Comparison of ENCODE assay signal across 1 cellular context in the genomic region with DNA sequence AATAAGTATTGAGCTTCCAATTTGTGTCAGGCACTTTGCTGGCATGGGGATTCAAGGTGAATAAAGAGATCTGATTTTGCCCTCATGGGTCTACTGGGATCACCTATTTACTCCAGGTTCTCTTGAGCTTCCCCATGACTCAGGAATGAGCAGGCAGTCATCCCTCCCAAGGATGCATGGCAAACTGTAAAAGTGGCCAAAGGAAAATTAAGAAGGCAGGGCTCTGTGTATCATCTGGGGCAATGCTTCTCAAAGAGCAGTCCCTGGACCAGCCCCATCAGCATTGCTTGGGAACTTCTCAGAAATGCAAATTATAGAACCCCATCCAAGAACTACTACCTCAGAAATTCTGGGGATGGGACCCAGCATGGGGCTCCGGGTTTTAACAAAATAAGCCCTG.
TF ChIP-seq lines count a peak whose summit lies in the region.

No MANE protein-coding gene starts in this region.

TF ChIP-seq in GM23338, 12 proteins besides CTCF, POLR2A, EP300 and RAD21:
- TF ChIP-seq NANOG (IDR thresholded peaks at IDR 0.05; ENCODE audit: borderline replicate concordance) = no peak
- no peak for TF ChIP-seq JUNB (IDR thresholded peaks at IDR 0.05; ENCODE audit: unreplicated experiment)
- TF ChIP-seq, protein P1, sequence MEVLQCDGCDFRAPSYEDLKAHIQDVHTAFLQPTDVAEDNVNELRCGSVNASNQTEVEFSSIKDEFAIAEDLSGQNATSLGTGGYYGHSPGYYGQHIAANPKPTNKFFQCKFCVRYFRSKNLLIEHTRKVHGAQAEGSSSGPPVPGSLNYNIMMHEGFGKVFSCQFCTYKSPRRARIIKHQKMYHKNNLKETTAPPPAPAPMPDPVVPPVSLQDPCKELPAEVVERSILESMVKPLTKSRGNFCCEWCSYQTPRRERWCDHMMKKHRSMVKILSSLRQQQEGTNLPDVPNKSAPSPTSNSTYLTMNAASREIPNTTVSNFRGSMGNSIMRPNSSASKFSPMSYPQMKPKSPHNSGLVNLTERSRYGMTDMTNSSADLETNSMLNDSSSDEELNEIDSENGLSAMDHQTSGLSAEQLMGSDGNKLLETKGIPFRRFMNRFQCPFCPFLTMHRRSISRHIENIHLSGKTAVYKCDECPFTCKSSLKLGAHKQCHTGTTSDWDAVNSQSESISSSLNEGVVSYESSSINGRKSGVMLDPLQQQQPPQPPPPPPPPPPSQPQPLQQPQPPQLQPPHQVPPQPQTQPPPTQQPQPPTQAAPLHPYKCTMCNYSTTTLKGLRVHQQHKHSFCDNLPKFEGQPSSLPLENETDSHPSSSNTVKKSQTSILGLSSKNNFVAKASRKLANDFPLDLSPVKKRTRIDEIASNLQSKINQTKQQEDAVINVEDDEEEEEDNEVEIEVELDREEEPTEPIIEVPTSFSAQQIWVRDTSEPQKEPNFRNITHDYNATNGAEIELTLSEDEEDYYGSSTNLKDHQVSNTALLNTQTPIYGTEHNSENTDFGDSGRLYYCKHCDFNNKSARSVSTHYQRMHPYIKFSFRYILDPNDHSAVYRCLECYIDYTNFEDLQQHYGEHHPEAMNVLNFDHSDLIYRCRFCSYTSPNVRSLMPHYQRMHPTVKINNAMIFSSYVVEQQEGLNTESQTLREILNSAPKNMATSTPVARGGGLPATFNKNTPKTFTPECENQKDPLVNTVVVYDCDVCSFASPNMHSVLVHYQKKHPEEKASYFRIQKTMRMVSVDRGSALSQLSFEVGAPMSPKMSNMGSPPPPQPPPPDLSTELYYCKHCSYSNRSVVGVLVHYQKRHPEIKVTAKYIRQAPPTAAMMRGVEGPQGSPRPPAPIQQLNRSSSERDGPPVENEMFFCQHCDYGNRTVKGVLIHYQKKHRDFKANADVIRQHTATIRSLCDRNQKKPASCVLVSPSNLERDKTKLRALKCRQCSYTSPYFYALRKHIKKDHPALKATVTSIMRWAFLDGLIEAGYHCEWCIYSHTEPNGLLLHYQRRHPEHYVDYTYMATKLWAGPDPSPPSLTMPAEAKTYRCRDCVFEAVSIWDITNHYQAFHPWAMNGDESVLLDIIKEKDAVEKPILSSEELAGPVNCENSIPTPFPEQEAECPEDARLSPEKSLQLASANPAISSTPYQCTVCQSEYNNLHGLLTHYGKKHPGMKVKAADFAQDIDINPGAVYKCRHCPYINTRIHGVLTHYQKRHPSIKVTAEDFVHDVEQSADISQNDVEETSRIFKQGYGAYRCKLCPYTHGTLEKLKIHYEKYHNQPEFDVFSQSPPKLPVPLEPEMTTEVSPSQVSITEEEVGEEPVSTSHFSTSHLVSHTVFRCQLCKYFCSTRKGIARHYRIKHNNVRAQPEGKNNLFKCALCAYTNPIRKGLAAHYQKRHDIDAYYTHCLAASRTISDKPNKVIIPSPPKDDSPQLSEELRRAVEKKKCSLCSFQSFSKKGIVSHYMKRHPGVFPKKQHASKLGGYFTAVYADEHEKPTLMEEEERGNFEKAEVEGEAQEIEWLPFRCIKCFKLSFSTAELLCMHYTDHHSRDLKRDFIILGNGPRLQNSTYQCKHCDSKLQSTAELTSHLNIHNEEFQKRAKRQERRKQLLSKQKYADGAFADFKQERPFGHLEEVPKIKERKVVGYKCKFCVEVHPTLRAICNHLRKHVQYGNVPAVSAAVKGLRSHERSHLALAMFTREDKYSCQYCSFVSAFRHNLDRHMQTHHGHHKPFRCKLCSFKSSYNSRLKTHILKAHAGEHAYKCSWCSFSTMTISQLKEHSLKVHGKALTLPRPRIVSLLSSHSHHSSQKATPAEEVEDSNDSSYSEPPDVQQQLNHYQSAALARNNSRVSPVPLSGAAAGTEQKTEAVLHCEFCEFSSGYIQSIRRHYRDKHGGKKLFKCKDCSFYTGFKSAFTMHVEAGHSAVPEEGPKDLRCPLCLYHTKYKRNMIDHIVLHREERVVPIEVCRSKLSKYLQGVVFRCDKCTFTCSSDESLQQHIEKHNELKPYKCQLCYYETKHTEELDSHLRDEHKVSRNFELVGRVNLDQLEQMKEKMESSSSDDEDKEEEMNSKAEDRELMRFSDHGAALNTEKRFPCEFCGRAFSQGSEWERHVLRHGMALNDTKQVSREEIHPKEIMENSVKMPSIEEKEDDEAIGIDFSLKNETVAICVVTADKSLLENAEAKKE (CRISPR knock-in tag; IDR thresholded peaks at IDR 0.05) = 0 out of 2 replicates have a peak, but pooled peaks have one; percentile 2
- TF ChIP-seq CREB1 (CRISPR knock-in tag; IDR thresholded peaks at IDR 0.05; ENCODE audit: low read depth) = no peak
- TF ChIP-seq, protein P2, sequence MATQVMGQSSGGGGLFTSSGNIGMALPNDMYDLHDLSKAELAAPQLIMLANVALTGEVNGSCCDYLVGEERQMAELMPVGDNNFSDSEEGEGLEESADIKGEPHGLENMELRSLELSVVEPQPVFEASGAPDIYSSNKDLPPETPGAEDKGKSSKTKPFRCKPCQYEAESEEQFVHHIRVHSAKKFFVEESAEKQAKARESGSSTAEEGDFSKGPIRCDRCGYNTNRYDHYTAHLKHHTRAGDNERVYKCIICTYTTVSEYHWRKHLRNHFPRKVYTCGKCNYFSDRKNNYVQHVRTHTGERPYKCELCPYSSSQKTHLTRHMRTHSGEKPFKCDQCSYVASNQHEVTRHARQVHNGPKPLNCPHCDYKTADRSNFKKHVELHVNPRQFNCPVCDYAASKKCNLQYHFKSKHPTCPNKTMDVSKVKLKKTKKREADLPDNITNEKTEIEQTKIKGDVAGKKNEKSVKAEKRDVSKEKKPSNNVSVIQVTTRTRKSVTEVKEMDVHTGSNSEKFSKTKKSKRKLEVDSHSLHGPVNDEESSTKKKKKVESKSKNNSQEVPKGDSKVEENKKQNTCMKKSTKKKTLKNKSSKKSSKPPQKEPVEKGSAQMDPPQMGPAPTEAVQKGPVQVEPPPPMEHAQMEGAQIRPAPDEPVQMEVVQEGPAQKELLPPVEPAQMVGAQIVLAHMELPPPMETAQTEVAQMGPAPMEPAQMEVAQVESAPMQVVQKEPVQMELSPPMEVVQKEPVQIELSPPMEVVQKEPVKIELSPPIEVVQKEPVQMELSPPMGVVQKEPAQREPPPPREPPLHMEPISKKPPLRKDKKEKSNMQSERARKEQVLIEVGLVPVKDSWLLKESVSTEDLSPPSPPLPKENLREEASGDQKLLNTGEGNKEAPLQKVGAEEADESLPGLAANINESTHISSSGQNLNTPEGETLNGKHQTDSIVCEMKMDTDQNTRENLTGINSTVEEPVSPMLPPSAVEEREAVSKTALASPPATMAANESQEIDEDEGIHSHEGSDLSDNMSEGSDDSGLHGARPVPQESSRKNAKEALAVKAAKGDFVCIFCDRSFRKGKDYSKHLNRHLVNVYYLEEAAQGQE (IDR thresholded peaks at IDR 0.05; ENCODE audit: unreplicated experiment) = no peak
- TF ChIP-seq, protein P3, sequence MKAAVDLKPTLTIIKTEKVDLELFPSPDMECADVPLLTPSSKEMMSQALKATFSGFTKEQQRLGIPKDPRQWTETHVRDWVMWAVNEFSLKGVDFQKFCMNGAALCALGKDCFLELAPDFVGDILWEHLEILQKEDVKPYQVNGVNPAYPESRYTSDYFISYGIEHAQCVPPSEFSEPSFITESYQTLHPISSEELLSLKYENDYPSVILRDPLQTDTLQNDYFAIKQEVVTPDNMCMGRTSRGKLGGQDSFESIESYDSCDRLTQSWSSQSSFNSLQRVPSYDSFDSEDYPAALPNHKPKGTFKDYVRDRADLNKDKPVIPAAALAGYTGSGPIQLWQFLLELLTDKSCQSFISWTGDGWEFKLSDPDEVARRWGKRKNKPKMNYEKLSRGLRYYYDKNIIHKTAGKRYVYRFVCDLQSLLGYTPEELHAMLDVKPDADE (IDR thresholded peaks at IDR 0.05) = no peak
- no peak for TF ChIP-seq EZH2phosphoT487 (IDR thresholded peaks at IDR 0.05; ENCODE audit: unreplicated experiment)
- no peak for TF ChIP-seq ZNF331 (CRISPR knock-in tag; IDR thresholded peaks at IDR 0.05; ENCODE audit: low read depth)
